ENCODE assay signal across 8 cellular contexts in the genomic region with DNA sequence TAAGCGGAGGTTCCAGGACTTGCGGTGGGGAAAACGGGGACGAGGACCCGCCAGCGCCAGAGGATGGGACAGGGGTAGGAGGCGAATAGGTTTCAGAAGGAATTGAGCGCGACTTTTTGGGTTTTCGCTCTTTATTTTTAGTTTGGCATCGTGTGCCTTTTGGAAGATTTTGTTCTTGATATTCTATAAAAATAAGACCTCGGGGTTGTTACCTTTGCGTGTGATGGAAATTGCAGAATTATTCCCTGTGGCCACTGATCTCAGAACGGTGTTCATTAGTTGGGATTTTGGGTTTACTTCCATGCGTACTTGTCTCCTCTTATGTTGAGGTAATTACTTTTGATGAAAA. TPM values are rescaled to one million over a fixed set of nuclear protein-coding genes. Genes with fewer than 3 reads are reported as not detected.
DNase-seq lines count a peak whose midpoint lies in the region; ATAC-seq, FAIRE-seq and TF ChIP-seq lines count a peak whose summit lies in the region.

No MANE protein-coding gene starts in this region.

- no peak for TF ChIP-seq CTCF in Calu3 (IDR thresholded peaks at IDR 0.05; ENCODE audit: unreplicated experiment)
- no peak for TF ChIP-seq CTCF in Peyer's patch (IDR thresholded peaks at IDR 0.05)
- peak; percentile 13 for TF ChIP-seq CTCF in epithelial cell of proximal tubule (conservative IDR thresholded peaks at IDR 0.05; ENCODE audit: low read depth, low read length)
- TF ChIP-seq CTCF in pancreas (IDR thresholded peaks at IDR 0.05): no peak

- peak overlapping the region; percentile 53 to 69 (median 66) for H3K4me3 ChIP-seq in Peyer's patch
- H3K4me3 ChIP-seq in epithelial cell of proximal tubule (ENCODE audit: low read depth, low read length): peak overlapping the region; percentile 90
- peak overlapping the region; percentile 34 to 78 (median 58) for H3K4me3 ChIP-seq in pancreas

- intact Hi-C loops in Calu3 (cut with micrococcal nuclease; ENCODE audit: unreplicated experiment): loop anchor here (10.0 kb wide), 1 partner anchor 207 kb away; no protein-coding TSS in a partner anchor
- intact Hi-C loops in pancreas (cut with DNase I): no loop called here

- H3K27me3 ChIP-seq in Peyer's patch (no peaks in the 10 kb centered on the region), pancreas (no peaks in the 10 kb centered on the region)

- BruUV-seq in Calu3 (replicated peaks; lab: Mats Ljungman, UMichigan): no TSS peak

- TF ChIP-seq POLR2A in Peyer's patch (IDR thresholded peaks at IDR 0.05): no peak

- peaks cover 0 to 8% (median 0%) of the 10 kb centered on the region in 4 donors for H3K4me1 ChIP-seq in Peyer's patch
- peaks cover 0 to 9% (median 6%) of the 10 kb centered on the region in 3 donors for H3K4me1 ChIP-seq in pancreas

- peaks cover 9% of the 10 kb centered on the region for H3K4me1 Mint-ChIP-seq in Calu3 (ENCODE audit: low read depth, unreplicated experiment)

- peaks cover 14% of the 10 kb centered on the region for H3K36me3 Mint-ChIP-seq in Calu3 (ENCODE audit: insufficient read depth, unreplicated experiment)

- DNase-seq in Calu3: no peak
- no peak for DNase-seq in Peyer's patch
- DNase-seq in epithelial cell of proximal tubule (ENCODE audit: low read depth): no peak
- no peak for DNase-seq in pancreas
- no peak for DNase-seq in SIG-M5 (lab: John Stamatoyannopoulos, UW)
- no peak for DNase-seq in RCC 7860 (ENCODE audit: low spot score)

- no peaks in the 10 kb centered on the region for H3K9me3 Mint-ChIP-seq in Calu3 (ENCODE audit: low read depth, unreplicated experiment)

- peak overlapping the region; percentile 79 for H3K27ac Mint-ChIP-seq in Calu3 (ENCODE audit: unreplicated experiment)

- peak overlapping the region; percentile 70 to 80 (median 72) for H3K27ac ChIP-seq in Peyer's patch
- peak overlapping the region; percentile 69 to 83 (median 72) for H3K27ac ChIP-seq in pancreas

- peak overlapping the region; percentile 86 for H3K4me3 Mint-ChIP-seq in Calu3 (ENCODE audit: low read depth, unreplicated experiment)

- no peaks in the 10 kb centered on the region for H3K9me3 ChIP-seq in Peyer's patch
- no peaks in the 10 kb centered on the region for H3K9me3 ChIP-seq in pancreas

- peaks cover 19% of the 10 kb centered on the region for H3K27me3 Mint-ChIP-seq in Calu3 (ENCODE audit: unreplicated experiment)

- no peak for ATAC-seq in pancreas
- no peak for ATAC-seq in HG03196 (IDR thresholded peaks at IDR 0.05; ENCODE audit: unreplicated experiment)
- no peak for ATAC-seq in GM21528 (IDR thresholded peaks at IDR 0.05; ENCODE audit: low FRiP score, unreplicated experiment)

- CTCF ChIA-PET in Calu3 (lab: Charles Lee): interaction anchor here (0.6 to 0.7 kb wide), 9 partner anchors 24 to 980 kb away, joined by 3 to 8 read pairs (median 4); no protein-coding TSS in a partner anchor

- FAIRE-seq in pancreas (lab: Jason Lieb, UNC) (no peak), RCC 7860 (lab: Jason Lieb, UNC) (no peak)

- no peaks in the 10 kb centered on the region for H3K36me3 ChIP-seq in Peyer's patch
- no peaks in the 10 kb centered on the region for H3K36me3 ChIP-seq in pancreas

- 2 to 3% methylated on average over 15 of the region's 15 CpGs for WGBS in pancreas, 2 donors

RNA-seq across cellular contexts. Expression of gene CCDC14, which starts 0.5 kb away (rescaled TPM):
- 53.0 and 60.6 TPM in 2 replicates for total RNA-seq in Calu3 (2022)
- total RNA-seq in Peyer's patch: 100 to 1,000 TPM in 1 of 4 donors, 10 to 100 TPM in 3; 59.5 to 139 (median 80.6) TPM
- 41.4 and 41.9 TPM in 2 replicates for total RNA-seq in epithelial cell of proximal tubule
- 10 to 100 TPM in 3 of 6 donors, 1 to 10 TPM in 3; 6.7 to 19.1 (median 9.9) TPM for total RNA-seq in pancreas
- 10 to 100 TPM; 14.7 to 30.7 TPM for polyA plus RNA-seq in pancreas

RNA-seq across cellular contexts. Expression of gene ROPN1, which starts 30.4 kb away (rescaled TPM):
- total RNA-seq in Calu3 (2022): not detected in 2 replicates
- total RNA-seq in Peyer's patch: not detected
- total RNA-seq in epithelial cell of proximal tubule: not detected in 2 replicates
- total RNA-seq in pancreas: not detected
- not detected for polyA plus RNA-seq in pancreas
